In genomic region chr14:101444116-101444515, GRCh38 we compare ENCODE assay signal across 14 cellular contexts.
A peak's percentile ranks its signal among the peaks of the same experiment; 100 is the strongest.
DNase-seq lines count a peak whose midpoint lies in the region; TF ChIP-seq lines count a peak whose summit lies in the region.
"Had no signal": no experiment of that assay in that cellular context is flagged by ENCODE, and none has a peak within 500 bp of the region (broad histone marks: within the 10 kb centered on the region; RNA-seq: fewer than 3 reads in every experiment).

No MANE protein-coding gene starts in this region.

- H3K36me3 ChIP-seq in MG63, result no peaks in the 10 kb centered on the region
- no peaks in the 10 kb centered on the region for H3K36me3 ChIP-seq in thyroid gland
- H3K36me3 ChIP-seq: ascending aorta had no signal

- intact Hi-C loops in thyroid gland (cut with DNase I), result no loop called here

- no peaks in the 10 kb centered on the region for H3K27me3 ChIP-seq in MG63
- H3K27me3 ChIP-seq in thyroid gland, result no peaks in the 10 kb centered on the region
- H3K27me3 ChIP-seq: ascending aorta had no signal

- in situ Hi-C loops in Caki2 (cut with HindIII; ENCODE audit: low pct_unique_long_range_greater_than_20kb, low sequenced_read_pairs), result no loop called here

- H3K27ac ChIP-seq in thyroid gland, result no peak overlapping the region
- H3K27ac ChIP-seq: ascending aorta had no signal

- WGBS in thyroid gland, 2 donors, result 88% methylated on average over 7 of the region's 7 CpGs

- no peaks in the 10 kb centered on the region for H3K4me1 ChIP-seq in thyroid gland
- H3K4me1 ChIP-seq: ascending aorta had no signal

- TF ChIP-seq CTCF in thyroid gland (IDR thresholded peaks at IDR 0.05), result no peak

- no peak for TF ChIP-seq POLR2A in thyroid gland (IDR thresholded peaks at IDR 0.05)

- H3K9me3 ChIP-seq in MG63 (no peaks in the 10 kb centered on the region), thyroid gland (no peaks in the 10 kb centered on the region)
- H3K9me3 ChIP-seq: ascending aorta had no signal

- H3K4me3 ChIP-seq in MG63 (no peak overlapping the region), thyroid gland (replicated peaks in 1 of 3) (no peak overlapping the region)
- H3K4me3 ChIP-seq: ascending aorta had no signal

- peak; percentile 8 for DNase-seq in Caki2 (ENCODE audit: low read depth)
- DNase-seq in MG63, result peak; percentile 34
- peak; percentile 54 for DNase-seq in amniotic epithelial cell (ENCODE audit: low read depth)
- peak; percentile 45 for DNase-seq in kidney tubule cell (ENCODE audit: low spot score)
- DNase-seq in NCI-H2196 treated with DMSO at 0.1 percent for 48 hours (lab: John Stamatoyannopoulos, UW; ENCODE audit: unreplicated experiment), result no peak
- no peak for DNase-seq in foreskin melanocyte
- DNase-seq in thyroid gland, result no peak
- DNase-seq in SK-N-DZ (ENCODE audit: low spot score), result no peak
- DNase-seq: activated CD4-positive, alpha-beta memory T cell treated with anti-CD3 and anti-CD28 coated beads for 36 hours; NCI-H1694; NCI-H524; stimulated activated CD4-positive, alpha-beta T cell treated with anti-CD3 and anti-CD28 coated beads, Interleukin-15, amount 100 ng/mL, for 24 hours; T-helper 9 cell had no signal

Comparison
In these comparisons a context has a peak if more than half of its experiments do, and no peak if none do; other contexts are left out.
1. DNase-seq: peak in Caki2 (single experiment), MG63 (single experiment), amniotic epithelial cell (single experiment) and kidney tubule cell (single experiment); none in NCI-H2196 treated with DMSO at 0.1 percent for 48 hours (single experiment), foreskin melanocyte (single experiment), thyroid gland (0 of 2) and SK-N-DZ (single experiment).